In genomic region chr22:26835023-26835422, GRCh38 we compare ENCODE assay signal across 3 cellular contexts.
TF ChIP-seq lines count a peak whose summit lies in the region.

No MANE protein-coding gene starts in this region.

TF ChIP-seq in HEK293, 187 proteins besides CTCF, POLR2A, EP300 and RAD21:
- TF ChIP-seq HOXC10 (CRISPR knock-in tag; IDR thresholded peaks at IDR 0.05) = no peak
- TF ChIP-seq ZNF623 (tag by site-specific recombination; IDR thresholded peaks at IDR 0.05) = peak; percentile 86
- TF ChIP-seq ZNF426 (tag by site-specific recombination; IDR thresholded peaks at IDR 0.05) = no peak
- no peak for TF ChIP-seq ZNF549 (tag by site-specific recombination; IDR thresholded peaks at IDR 0.05)
- TF ChIP-seq ZEB2 (tag by site-specific recombination; IDR thresholded peaks at IDR 0.05) = no peak
- TF ChIP-seq ZNF610 (tag by site-specific recombination; IDR thresholded peaks at IDR 0.05; ENCODE audit: borderline replicate concordance) = no peak

TF ChIP-seq in WTC11, 78 proteins besides CTCF, POLR2A, EP300 and RAD21:
- no peak for TF ChIP-seq IRF2 (CRISPR knock-in tag; IDR thresholded peaks at IDR 0.05; ENCODE audit: borderline replicate concordance, low read depth)
- no peak for TF ChIP-seq CBFB (CRISPR knock-in tag; IDR thresholded peaks at IDR 0.05; ENCODE audit: low read depth)
- no peak for TF ChIP-seq USF2 (CRISPR knock-in tag; IDR thresholded peaks at IDR 0.05)
- TF ChIP-seq ZSCAN18 (CRISPR knock-in tag; IDR thresholded peaks at IDR 0.05) = no peak
- no peak for TF ChIP-seq CREM (CRISPR knock-in tag; IDR thresholded peaks at IDR 0.05)
- TF ChIP-seq SP1 (CRISPR knock-in tag; conservative IDR thresholded peaks at IDR 0.05) = no peak
- TF ChIP-seq MYBL2 (CRISPR knock-in tag; IDR thresholded peaks at IDR 0.05) = no peak
- TF ChIP-seq RORB (CRISPR knock-in tag; IDR thresholded peaks at IDR 0.05) = no peak
- TF ChIP-seq HMGA2 (CRISPR knock-in tag; IDR thresholded peaks at IDR 0.05) = no peak
- TF ChIP-seq E2F4 (CRISPR knock-in tag; IDR thresholded peaks at IDR 0.05; ENCODE audit: borderline replicate concordance, low read depth) = no peak
- no peak for TF ChIP-seq CREB1 (CRISPR knock-in tag; IDR thresholded peaks at IDR 0.05)
- TF ChIP-seq ZNF423 (CRISPR knock-in tag; IDR thresholded peaks at IDR 0.05) = no peak
- no peak for TF ChIP-seq SMAD3 (CRISPR knock-in tag; IDR thresholded peaks at IDR 0.05; ENCODE audit: borderline replicate concordance)
- no peak for TF ChIP-seq ZBTB43 (CRISPR knock-in tag; IDR thresholded peaks at IDR 0.05)

TF ChIP-seq in H1, 55 proteins besides CTCF, POLR2A, EP300 and RAD21:
- no peak for TF ChIP-seq ATF2 (IDR thresholded peaks at IDR 0.05; ENCODE audit: low read length)
- TF ChIP-seq KDM4A (IDR thresholded peaks at IDR 0.05; ENCODE audit: low read depth, low read length, severe bottlenecking) = no peak
- no peak for TF ChIP-seq SP4 (IDR thresholded peaks at IDR 0.05; ENCODE audit: low read length)
- no peak for TF ChIP-seq CBX8 (IDR thresholded peaks at IDR 0.05; ENCODE audit: borderline replicate concordance, low read depth, low read length)
- no peak for TF ChIP-seq NANOG (IDR thresholded peaks at IDR 0.05; ENCODE audit: insufficient read depth, low read depth, low read length, poor library complexity, severe bottlenecking)
- 0 out of 4 replicates have a peak, but pooled peaks of 1 of the 2 experiments have one; percentile 34 for TF ChIP-seq HDAC2 (IDR thresholded peaks at IDR 0.05; ENCODE audit: borderline replicate concordance in 1 of 2, low read depth in 2 of 2, low read length in 2 of 2)
- no peak for TF ChIP-seq ATF3 (IDR thresholded peaks at IDR 0.05; ENCODE audit: insufficient read depth, low read depth, low read length)
- TF ChIP-seq KDM1A (IDR thresholded peaks at IDR 0.05; ENCODE audit: borderline replicate concordance, low read length) = peak; percentile 74; the same call in 1 of the 2 replicates
- no peak for TF ChIP-seq SP1 (IDR thresholded peaks at IDR 0.05; ENCODE audit: low read depth, low read length)
- no peak for TF ChIP-seq CHD2 (IDR thresholded peaks at IDR 0.05; ENCODE audit: low read length)
- no peak for TF ChIP-seq SAP30 (IDR thresholded peaks at IDR 0.05; ENCODE audit: insufficient read depth, insufficient replicate concordance, low read length)
